Comparison of ENCODE assay signal across 8 cellular contexts in the genomic region with DNA sequence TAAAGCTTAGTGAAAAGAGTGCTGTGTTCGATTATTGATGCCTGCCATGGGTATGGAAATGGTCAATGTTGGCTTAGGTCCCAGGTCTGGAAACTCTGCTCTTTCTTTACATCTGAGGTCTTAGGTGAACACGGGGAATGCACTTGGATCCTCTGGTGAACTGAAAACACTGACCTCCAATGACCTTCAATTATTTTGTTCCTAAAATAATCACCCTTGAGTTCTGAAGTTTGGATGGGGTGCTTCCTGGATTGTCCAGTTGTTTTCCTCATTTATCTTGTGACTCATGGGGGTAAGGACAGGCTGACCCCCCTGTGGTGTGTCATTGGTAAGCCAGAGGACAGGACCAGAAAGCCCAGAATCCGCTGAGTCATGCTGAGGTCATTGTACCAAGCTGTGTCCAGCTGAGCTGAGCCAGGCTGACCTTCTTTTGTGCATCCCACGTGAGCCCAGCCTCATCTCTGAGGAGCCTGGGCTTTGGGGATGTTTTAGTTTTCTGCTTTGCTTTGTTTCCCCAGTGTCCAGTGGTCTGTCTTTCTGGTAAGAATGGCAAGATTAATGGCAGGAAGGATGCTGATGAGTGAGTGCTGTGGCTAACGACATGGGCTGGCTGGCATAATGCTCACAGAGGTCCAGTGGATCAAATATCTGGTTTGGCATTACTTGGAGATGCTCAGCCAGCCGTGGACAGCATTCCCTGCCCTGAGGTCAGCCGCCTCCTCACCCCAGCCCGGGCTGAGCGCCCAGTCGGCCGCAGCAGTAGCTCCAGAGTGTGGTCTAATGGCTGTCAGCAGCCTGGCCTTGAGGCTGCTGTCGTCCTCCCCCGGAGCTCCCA. TPM values are rescaled to one million over a fixed set of nuclear protein-coding genes. Genes with fewer than 3 reads are reported as not detected.
DNase-seq lines count a peak whose midpoint lies in the region; ATAC-seq and TF ChIP-seq lines count a peak whose summit lies in the region.

No MANE protein-coding gene starts in this region.

- peaks cover 13% of the 10 kb centered on the region for H3K4me1 Mint-ChIP-seq in chondrocyte (ENCODE audit: low read depth)

- POLR2A ChIA-PET in AG04449 (lab: Yijun Ruan, JAX): interaction anchor here (0.9 kb wide), 1 partner anchor 260 kb away, joined by 3 read pairs; the partner anchor contains the start of gene CTR9

- H3K27ac Mint-ChIP-seq in chondrocyte (ENCODE audit: unreplicated experiment): peak overlapping the region; percentile 43

- H3K4me3 Mint-ChIP-seq in chondrocyte (ENCODE audit: unreplicated experiment): no peak overlapping the region

- H3K9me3 Mint-ChIP-seq in chondrocyte (ENCODE audit: low read depth): peaks cover 4% of the 10 kb centered on the region

- H3K36me3 Mint-ChIP-seq in chondrocyte (ENCODE audit: low read depth): peaks cover 5% of the 10 kb centered on the region

- peak; percentile 26 for DNase-seq in AG04449 (ENCODE audit: low read depth, low spot score)
- peak; percentile 100 for DNase-seq in LHCN-M2 (ENCODE audit: low read depth)
- DNase-seq in chondrocyte (ENCODE audit: low spot score): no peak
- DNase-seq in left lobe of liver (ENCODE audit: low spot score): peak; percentile 54
- peak; percentile 96 for DNase-seq in superior temporal gyrus (ENCODE audit: extremely low spot score)
- DNase-seq in GM13976 (ENCODE audit: low spot score): no peak

- CTCF ChIA-PET in AG04449 (lab: Yijun Ruan, JAX): interaction anchor here (0.6 to 1.2 kb wide), 4 partner anchors 30 to 371 kb away, joined by 3 read pairs; no protein-coding TSS in a partner anchor

- no peak overlapping the region for H3K4me3 ChIP-seq in AG04449 (ENCODE audit: low read depth, low read length)

- in situ Hi-C loops in GM13976 (cut with MboI; ENCODE audit: low sequenced_read_pairs, unreplicated experiment): no loop called here

- TF ChIP-seq CTCF in AG04449 (IDR thresholded peaks at IDR 0.05; ENCODE audit: insufficient read depth, low read length, missing control alignments): no peak
- no peak for TF ChIP-seq CTCF in chondrocyte (IDR thresholded peaks at IDR 0.05)
- no peak for TF ChIP-seq CTCF in GM13976 (IDR thresholded peaks at IDR 0.05; ENCODE audit: borderline replicate concordance, control extremely low read depth, extremely low read depth, insufficient read depth, missing control alignments)

- ATAC-seq in left lobe of liver (peak; percentile 72), GM21367 (IDR thresholded peaks at IDR 0.05; ENCODE audit: unreplicated experiment) (no peak), GM19452 (IDR thresholded peaks at IDR 0.05; ENCODE audit: unreplicated experiment) (no peak)

- H3K27me3 Mint-ChIP-seq in chondrocyte (ENCODE audit: low read depth): no peaks in the 10 kb centered on the region

RNA-seq across cellular contexts. Expression of gene AMPD3, which starts 35.6 kb away (rescaled TPM):
- 19.2 and 23.8 TPM in 2 replicates for total RNA-seq in LHCN-M2 (2014; rRNA removed)
- polyA plus RNA-seq in LHCN-M2 (2012): 4.6 TPM
- 2.2 to 3.1 TPM (median 2.3 TPM) in 3 replicates for total RNA-seq in chondrocyte
- total RNA-seq in left lobe of liver: 1.4 TPM

RNA-seq across cellular contexts. Expression of gene RNF141, which starts 50.4 kb away (rescaled TPM):
- 25.6 and 28.8 TPM in 2 replicates for total RNA-seq in LHCN-M2 (2014; rRNA removed)
- polyA plus RNA-seq in LHCN-M2 (2012): 21.8 TPM
- total RNA-seq in chondrocyte: 18.9 to 35.9 TPM (median 30.4 TPM) in 3 replicates
- total RNA-seq in left lobe of liver: 16.9 TPM

Comparison
In these comparisons a context has a peak if more than half of its experiments do, and no peak if none do; other contexts are left out.
1. DNase-seq: peak in AG04449 (single experiment), LHCN-M2 (single experiment), left lobe of liver (single experiment) and superior temporal gyrus (single experiment); none in chondrocyte (single experiment) and GM13976 (single experiment).